14 cellular contexts compared by ENCODE assay signal in the genomic region with DNA sequence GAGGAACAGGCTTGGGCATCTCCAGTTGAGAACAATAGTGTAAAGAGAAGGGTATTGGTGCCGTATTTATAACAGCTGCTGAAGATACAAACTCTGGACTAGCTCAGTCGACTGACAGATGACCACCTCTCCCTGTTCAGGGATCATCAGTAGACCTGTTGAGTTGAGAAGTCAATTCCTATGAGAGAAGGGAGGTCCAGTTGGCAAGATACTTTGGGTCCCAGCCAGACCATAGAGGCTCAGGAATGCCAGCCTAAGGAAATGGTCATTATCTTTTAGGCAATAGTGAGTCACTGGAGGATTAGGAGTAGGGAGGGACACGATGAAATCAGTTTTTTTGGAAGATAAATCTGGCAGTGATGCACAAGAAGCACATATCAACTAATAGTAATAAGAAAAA.
A peak's percentile ranks its signal among the peaks of the same experiment; 100 is the strongest.
DNase-seq lines count a peak whose midpoint lies in the region; ATAC-seq and TF ChIP-seq lines count a peak whose summit lies in the region.
"Had no signal": no experiment of that assay in that cellular context is flagged by ENCODE, and none has a peak within 500 bp of the region (broad histone marks: within the 10 kb centered on the region; RNA-seq: fewer than 3 reads in every experiment).

No MANE protein-coding gene starts in this region.

- 73 to 86% methylated on average over 3 of the region's 3 CpGs for WGBS in lung, 2 donors

- H3K27me3 ChIP-seq in MG63, result no peaks in the 10 kb centered on the region
- no peaks in the 10 kb centered on the region for H3K27me3 ChIP-seq in lung (ENCODE audit: control insufficient read depth, insufficient read depth)
- no peaks in the 10 kb centered on the region for H3K27me3 ChIP-seq in left lung
- H3K27me3 ChIP-seq: cardiac muscle cell, vagina had no signal

- peak; percentile 27 for ATAC-seq in lung (ENCODE audit: insufficient read depth, low FRiP score)
- ATAC-seq in left lung, result no peak
- no peak for ATAC-seq in HG03520 (IDR thresholded peaks at IDR 0.05; ENCODE audit: unreplicated experiment)
- ATAC-seq in HG03460 (IDR thresholded peaks at IDR 0.05; ENCODE audit: unreplicated experiment), result no peak
- ATAC-seq: activated T-cell treated with anti-CD3 and anti-CD28 coated beads, Interleukin-2, amount 50 U/mL, for 4 hours; mucosa of descending colon; stimulated activated memory B cell treated with anti-CD40 and anti-IgM and Interleukin-4, amounts not matched to agents 10 μg/mL and 1 μg/mL and 100 μg/mL, for 72 hours had no signal

- no peak overlapping the region for H3K4me3 ChIP-seq in AG10803 (ENCODE audit: low read length)
- no peak overlapping the region for H3K4me3 ChIP-seq in MG63
- no peak overlapping the region for H3K4me3 ChIP-seq in cardiac fibroblast (replicated peaks in 1 of 2; ENCODE audit: low read depth in 2 of 2, low read length in 2 of 2)
- no peak overlapping the region for H3K4me3 ChIP-seq in lung
- no peak overlapping the region for H3K4me3 ChIP-seq in left lung
- H3K4me3 ChIP-seq: cardiac muscle cell, mucosa of descending colon, vagina had no signal

- TF ChIP-seq CTCF in AG10803 (conservative IDR thresholded peaks at IDR 0.05; ENCODE audit: low read length) (no peak), cardiac fibroblast (IDR thresholded peaks at IDR 0.05; ENCODE audit: low read depth, low read length) (no peak), lung (IDR thresholded peaks at IDR 0.05; ENCODE audit: control extremely low read depth, extremely low read depth) (no peak), left lung (IDR thresholded peaks at IDR 0.05) (no peak)

- no peaks in the 10 kb centered on the region for H3K9me3 ChIP-seq in MG63
- no peaks in the 10 kb centered on the region for H3K9me3 ChIP-seq in lung (ENCODE audit: control insufficient read depth in 2 of 2, insufficient read depth in 1 of 2, low read length in 1 of 2)
- no peaks in the 10 kb centered on the region for H3K9me3 ChIP-seq in left lung
- H3K9me3 ChIP-seq: mucosa of descending colon, vagina had no signal

- DNase-seq in AG10803 (ENCODE audit: low read depth) (peak; percentile 73), MG63 (peak; percentile 89), cardiac fibroblast (ENCODE audit: low read depth in 2 of 2) (peak; percentile 57 to 75), lung (ENCODE audit: low spot score) (no peak), amygdala (lab: John Stamatoyannopoulos, UW) (no peak), left lung (no peak)
- DNase-seq: activated T-cell treated with anti-CD3 and anti-CD28 coated beads, Interleukin-2, amount 50 U/mL, for 4 hours; mucosa of descending colon; stimulated activated CD4-positive, alpha-beta T cell treated with anti-CD3 and anti-CD28 coated beads, Interleukin-4, amount 100 ng/mL, for 1 hour had no signal

- H3K36me3 ChIP-seq in MG63 (peaks cover 15% of the 10 kb centered on the region), lung (ENCODE audit: control insufficient read depth in 2 of 2, insufficient read depth in 2 of 2, low read length in 2 of 2) (no peaks in the 10 kb centered on the region), left lung (no peaks in the 10 kb centered on the region)
- H3K36me3 ChIP-seq: cardiac muscle cell, vagina had no signal

- intact Hi-C loops in left lung (cut with DNase I), result no loop called here

- H3K27ac ChIP-seq in lung (ENCODE audit: low read depth in 1 of 2, low read length in 1 of 2) (no peak overlapping the region), left lung (no peak overlapping the region)
- H3K27ac ChIP-seq: cardiac muscle cell, vagina had no signal

- peaks cover 0 to 2% of the 10 kb centered on the region in 2 donors for H3K4me1 ChIP-seq in lung (ENCODE audit: control insufficient read depth in 2 of 2, insufficient read depth in 2 of 2, low read length in 2 of 2)
- H3K4me1 ChIP-seq in left lung, result no peaks in the 10 kb centered on the region
- H3K4me1 ChIP-seq: vagina had no signal

Comparison
In these comparisons a context has a peak if more than half of its experiments do, and no peak if none do; other contexts are left out.
1. DNase-seq: peak in AG10803 (single experiment), MG63 (single experiment) and cardiac fibroblast (2 of 2); none in lung (single experiment), amygdala (0 of 56) and left lung (0 of 2).